ENCODE assay signal across 13 cellular contexts in genomic region chr17:13751485-13751793, GRCh38.
"Had no signal": no experiment of that assay in that cellular context is flagged by ENCODE, and none has a peak within 500 bp of the region (broad histone marks: within the 10 kb centered on the region; RNA-seq: fewer than 3 reads in every experiment).

No MANE protein-coding gene starts in this region.

- ATAC-seq: activated CD8-positive, alpha-beta T cell treated with anti-CD3 and anti-CD28 coated beads, Interleukin-2, amount 10 ng/mL, durations not matched to agents 7 days and 5 days; activated naive CD4-positive, alpha-beta T cell treated with anti-CD3 and anti-CD28 coated beads, Interleukin-2, amount 50 U/mL, for 72 hours; activated T-cell treated with anti-CD3 and anti-CD28 coated beads, Interleukin-2, amount 50 U/mL, for 72 hours; gastroesophageal sphincter had no signal

- H3K27me3 ChIP-seq: gastroesophageal sphincter had no signal

- H3K4me1 ChIP-seq: gastroesophageal sphincter had no signal

- H3K9me3 ChIP-seq: gastroesophageal sphincter had no signal

- DNase-seq: activated B cell treated with CpG ODN at 0.5 μM for 24 hours; activated CD4-positive, alpha-beta T cell treated with anti-CD3 and anti-CD28 coated beads, Interleukin-2, amount 10 ng/mL, durations not matched to agents 24 days and 14 days; activated CD8-positive, alpha-beta memory T cell treated with anti-CD3 and anti-CD28 coated beads, Interleukin-2, amount 50 U/mL, for 4 hours; activated CD8-positive, alpha-beta T cell treated with anti-CD3 and anti-CD28 coated beads, Interleukin-2, amount 10 ng/mL, durations not matched to agents 7 days and 5 days; activated gamma-delta T cell; activated T-cell treated with anti-CD3 and anti-CD28 coated beads, Interleukin-2, amount 50 U/mL, for 72 hours; naive B cell; stimulated activated CD4-positive, alpha-beta T cell treated with anti-CD3 and anti-CD28 coated beads, Interleukin-4, amount 100 ng/mL, for 24 hours; stimulated activated CD8-positive, alpha-beta memory T cell treated with anti-CD3 and anti-CD28 coated beads, Interleukin-4, amount 100 ng/mL, for 48 hours; stimulated activated naive CD4-positive, alpha-beta T cell treated with Interleukin-2 at 50 U/mL for 16 hours had no signal

- H3K27ac ChIP-seq: gastroesophageal sphincter had no signal

- H3K4me3 ChIP-seq: gastroesophageal sphincter, lung had no signal

- H3K36me3 ChIP-seq: gastroesophageal sphincter had no signal
